17 cellular contexts compared by ENCODE assay signal in genomic region chr1:192756847-192757246, GRCh38. TPM values are rescaled to one million over a fixed set of nuclear protein-coding genes. Genes with fewer than 3 reads are reported as not detected.
DNase-seq lines count a peak whose midpoint lies in the region; ATAC-seq and TF ChIP-seq lines count a peak whose summit lies in the region.
"Had no signal": no experiment of that assay in that cellular context is flagged by ENCODE, and none has a peak within 500 bp of the region (broad histone marks: within the 10 kb centered on the region; RNA-seq: fewer than 3 reads in every experiment).

No MANE protein-coding gene starts in this region.

- DNase-seq in NCI-H146 (lab: John Stamatoyannopoulos, UW) (peak; percentile 14), NCI-H146 treated with DMSO at 0.1 percent for 48 hours (lab: John Stamatoyannopoulos, UW; ENCODE audit: unreplicated experiment) (no peak), left lung (peak in 1 of 2 donors; percentile 35), pons (ENCODE audit: low spot score) (peak; percentile 20), right lobe of liver (no peak), HCEC 1CT (no peak)
- DNase-seq in stimulated activated CD4-positive, alpha-beta T cell treated with anti-CD3 and anti-CD28 coated beads, Interleukin-4, amount 100 ng/mL, for 4 hours = no peak
- DNase-seq: 8988T; Caco-2; CD4-positive, alpha-beta T cell; GF-D8; GM23248; NCI-H1930; NCI-H226; SW 1271 had no signal

- H3K79me2 ChIP-seq in OCI-LY1 (ENCODE audit: insufficient read depth, low read length) = no peaks in the 10 kb centered on the region

- H3K27ac ChIP-seq in OCI-LY1 (ENCODE audit: low read depth, low read length, poor library complexity, severe bottlenecking) (no peak overlapping the region), left lung (no peak overlapping the region), right lobe of liver (no peak overlapping the region)
- H3K27ac ChIP-seq: GM23248 had no signal

- intact Hi-C loops in left lung (cut with DNase I) (no loop called here), right lobe of liver (cut with DNase I) (no loop called here)

- H3K9me3 ChIP-seq in OCI-LY1 (ENCODE audit: low read length) (peaks cover 4% of the 10 kb centered on the region), left lung (no peaks in the 10 kb centered on the region), right lobe of liver (no peaks in the 10 kb centered on the region)
- H3K9me3 ChIP-seq: Caco-2 had no signal

- WGBS in right lobe of liver (ENCODE audit: insufficient coverage, low coverage, low lambda C conversion rate, missing lambda C conversion rate) = 54% methylated on average over 2 of the region's 2 CpGs

- no peaks in the 10 kb centered on the region for H3F3A ChIP-seq in OCI-LY1 (ENCODE audit: insufficient read depth, low read length)

- H3K4me3 ChIP-seq in OCI-LY1 (ENCODE audit: low read depth, low read length, poor library complexity, severe bottlenecking) = no peak overlapping the region
- H3K4me3 ChIP-seq in left lung = no peak overlapping the region
- H3K4me3 ChIP-seq in right lobe of liver = no peak overlapping the region
- H3K4me3 ChIP-seq: GM23248 had no signal

- H3K9me2 ChIP-seq in OCI-LY1 (ENCODE audit: low read depth, low read length) = no peaks in the 10 kb centered on the region

- peak overlapping the region; percentile 36; the same call in 1 of the 2 replicates for H2AFZ ChIP-seq in OCI-LY1 (ENCODE audit: low read length)
- H2AFZ ChIP-seq: GM23248 had no signal

- no peaks in the 10 kb centered on the region for H4K20me1 ChIP-seq in OCI-LY1 (ENCODE audit: insufficient read depth, low read length)

- H3K27me3 ChIP-seq in OCI-LY1 (ENCODE audit: insufficient read depth, low read length) (no peaks in the 10 kb centered on the region), left lung (no peaks in the 10 kb centered on the region), right lobe of liver (no peaks in the 10 kb centered on the region)

- H3K4me1 ChIP-seq in OCI-LY1 (ENCODE audit: insufficient read depth, low read length, severe bottlenecking) (peaks cover 6% of the 10 kb centered on the region), left lung (no peaks in the 10 kb centered on the region), right lobe of liver (peaks cover 0 to 3% (median 0%) of the 10 kb centered on the region in 4 donors)
- H3K4me1 ChIP-seq: Caco-2 had no signal

- TF ChIP-seq CTCF in OCI-LY1 (IDR thresholded peaks at IDR 0.05; ENCODE audit: low read length) (no peak), left lung (IDR thresholded peaks at IDR 0.05) (no peak), right lobe of liver (IDR thresholded peaks at IDR 0.05) (no peak)

- H3K9ac ChIP-seq in OCI-LY1 (ENCODE audit: low read length) = no peak overlapping the region
- H3K9ac ChIP-seq: GM23248 had no signal

- no peak for TF ChIP-seq POLR2A in right lobe of liver (IDR thresholded peaks at IDR 0.05)

- H3K36me3 ChIP-seq in OCI-LY1 (ENCODE audit: insufficient read depth, low read length) (no peaks in the 10 kb centered on the region), left lung (no peaks in the 10 kb centered on the region), right lobe of liver (no peaks in the 10 kb centered on the region)

- no peak overlapping the region for H3K4me2 ChIP-seq in OCI-LY1 (ENCODE audit: low read length)

- peak; percentile 99 for ATAC-seq in left lung
- no peak for ATAC-seq in right lobe of liver
- ATAC-seq: Right ventricle myocardium inferior had no signal

RNA-seq across cellular contexts. Expression of gene RGS2, which starts 52.0 kb away (rescaled TPM):
- 10 to 100 TPM; 35.3 to 41.5 TPM for total RNA-seq in left lung
- total RNA-seq in right lobe of liver = 10 to 100 TPM in 1 of 6 experiments, 1 to 10 TPM in 5; 2.5 to 10.9 (median 5.2) TPM

Comparison
In these comparisons a context has a peak if more than half of its experiments do, and no peak if none do; other contexts are left out.
1. DNase-seq: peak in NCI-H146 (single experiment) and pons (single experiment); none in NCI-H146 treated with DMSO at 0.1 percent for 48 hours (single experiment), stimulated activated CD4-positive, alpha-beta T cell treated with anti-CD3 and anti-CD28 coated beads, Interleukin-4, amount 100 ng/mL, for 4 hours (0 of 2), right lobe of liver (0 of 3) and HCEC 1CT (single experiment).